Comparison of ENCODE assay signal across 24 cellular contexts in the genomic region with DNA sequence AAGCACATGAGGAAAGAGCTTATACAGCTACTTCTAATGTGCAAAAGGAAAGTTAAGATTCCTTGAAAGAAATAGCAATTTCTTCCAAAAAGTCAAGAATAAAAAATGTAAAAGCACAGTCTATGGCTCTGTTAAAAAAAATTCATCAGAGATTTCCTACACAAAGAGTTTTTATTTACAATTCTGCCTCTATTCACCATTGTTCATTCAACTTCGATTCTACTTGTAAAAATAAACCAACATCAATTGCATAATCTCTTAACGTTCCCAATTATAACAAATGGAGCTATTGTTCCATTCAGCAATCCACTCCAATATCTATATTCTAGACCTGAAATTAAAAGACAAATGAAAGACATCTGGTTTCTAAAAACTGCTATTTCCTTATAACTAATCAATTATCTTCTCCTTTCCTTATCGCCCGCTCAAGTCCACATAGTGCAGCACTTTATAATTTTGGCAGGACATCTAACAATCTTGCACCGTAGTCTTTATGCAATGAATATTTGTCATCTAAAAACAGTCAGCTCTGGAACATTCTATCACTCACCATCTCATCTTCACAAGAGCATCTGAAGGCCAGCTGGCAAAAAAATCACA. TPM values are rescaled to one million over a fixed set of nuclear protein-coding genes. Genes with fewer than 3 reads are reported as not detected.
DNase-seq lines count a peak whose midpoint lies in the region; FAIRE-seq lines count a peak whose summit lies in the region.
"Had no signal": no experiment of that assay in that cellular context is flagged by ENCODE, and none has a peak within 500 bp of the region (broad histone marks: within the 10 kb centered on the region; RNA-seq: fewer than 3 reads in every experiment).

No MANE protein-coding gene starts in this region.

- FAIRE-seq in frontal cortex (lab: Jason Lieb, UNC), result peak; percentile 84
- FAIRE-seq: GM19239, H1, HepG2, K562 had no signal

- H3K27ac ChIP-seq in angular gyrus (ENCODE audit: low read depth, low read length), result peak overlapping the region; percentile 67

- DNase-seq in Ammon's horn (ENCODE audit: low spot score) (peak; percentile 28), frontal cortex (ENCODE audit: low spot score in 2 of 2) (no peak), putamen (ENCODE audit: low spot score) (peak; percentile 73), UCSD-AML1 (lab: John Stamatoyannopoulos, UW; ENCODE audit: unreplicated experiment) (no peak), NCI-H524 treated with DMSO at 0.1 percent for 48 hours (lab: John Stamatoyannopoulos, UW) (no peak), NOMO-1 treated with dmso at 0.1 percent for 144 hours (lab: John Stamatoyannopoulos, UW; ENCODE audit: unreplicated experiment) (no peak)
- DNase-seq: BE2C; EL; GF-D8; MM.1S; NCI-H1048; NCI-H1417 treated with DMSO at 0.1 percent for 48 hours; NCI-H187; NCI-H2107; NCI-H226; NCI-H510A treated with DMSO at 0.1 percent for 48 hours; NCI-H774; NK-92 treated with Interleukin-12 subunit alpha and Interleukin-12 subunit beta, amount 100 ng/mL, for 24 hours; SIG-M5 had no signal

RNA-seq across cellular contexts. Expression of a gene that starts 6.2 kb away (rescaled TPM):
- 1.6 TPM for total RNA-seq in frontal cortex

RNA-seq across cellular contexts. Expression of a gene that starts 58.7 kb away (rescaled TPM):
- not detected for total RNA-seq in frontal cortex
- total RNA-seq: H1, HepG2, K562 had no signal

Comparison
In these comparisons a context has a peak if more than half of its experiments do, and no peak if none do; other contexts are left out.
1. DNase-seq: peak in Ammon's horn (single experiment) and putamen (single experiment); none in frontal cortex (0 of 2), UCSD-AML1 (single experiment), NCI-H524 treated with DMSO at 0.1 percent for 48 hours (single experiment) and NOMO-1 treated with dmso at 0.1 percent for 144 hours (single experiment).